Comparison of ENCODE assay signal across 13 cellular contexts in genomic region chr5:132486318-132487094, GRCh38. TPM values are rescaled to one million over a fixed set of nuclear protein-coding genes. Genes with fewer than 3 reads are reported as not detected.
A peak's percentile ranks its signal among the peaks of the same experiment; 100 is the strongest.
DNase-seq lines count a peak whose midpoint lies in the region; FAIRE-seq and TF ChIP-seq lines count a peak whose summit lies in the region.
"Had no signal": no experiment of that assay in that cellular context is flagged by ENCODE, and none has a peak within 500 bp of the region (broad histone marks: within the 10 kb centered on the region; RNA-seq: fewer than 3 reads in every experiment).

No MANE protein-coding gene starts in this region.

- H3K79me1 ChIP-seq in neuronal stem cell (ENCODE audit: low read depth, low read length), result no peaks in the 10 kb centered on the region

- DNase-seq in ascending aorta (ENCODE audit: low spot score in 2 of 2) (peak in 1 of 2 donors; percentile 39), neuronal stem cell (ENCODE audit: low spot score) (no peak), NCI-H1930 (lab: John Stamatoyannopoulos, UW) (no peak), NCI-H1105 (lab: John Stamatoyannopoulos, UW) (no peak), RCC 7860 (ENCODE audit: low spot score) (no peak), NCI-H345 (lab: John Stamatoyannopoulos, UW) (no peak)
- DNase-seq: COR-L47, dermis blood vessel endothelial cell had no signal

- no CpG with 5 or more reads among the region's 14 CpGs for WGBS in neuronal stem cell (ENCODE audit: extremely low coverage in 2 of 2, insufficient read length in 2 of 2, insufficient replicate concordance in 1 of 2), 2 donors

- peak overlapping the region in 9 of 11 experiments; percentile 7 to 98 (median 96); a peak in 12 of 22 replicates for H3K27ac ChIP-seq in BLaER1 treated with 17β-estradiol and CSF1 and Interleukin-3, amounts not matched to agents 10 nM and 100 nM
- H3K27ac ChIP-seq in ascending aorta, result peak overlapping the region; percentile 1 to 28
- H3K27ac ChIP-seq in neuronal stem cell (replicated peaks; ENCODE audit: low read length), result no peak overlapping the region

- peak overlapping the region; percentile 9 for H3K18ac ChIP-seq in neuronal stem cell (ENCODE audit: low read length)

- H2BK120ac ChIP-seq in neuronal stem cell (ENCODE audit: low read depth, low read length), result no peak overlapping the region

- intact Hi-C loops in ascending aorta (cut with DNase I), result no loop called here

- no peaks in the 10 kb centered on the region for H3F3A ChIP-seq in Loucy (ENCODE audit: low read depth)

- H3K4me2 ChIP-seq in BLaER1 treated with 17β-estradiol and CSF1 and Interleukin-3, amounts not matched to agents 10 nM and 100 nM, result peak overlapping the region in 9 of 11 experiments; percentile 87 to 99 (median 95); a peak in 17 of 22 replicates
- H3K4me2 ChIP-seq in Loucy (ENCODE audit: low read depth, low read length, poor library complexity, severe bottlenecking) (peak overlapping the region; percentile 98), neuronal stem cell (ENCODE audit: insufficient read depth, low read length, poor library complexity, severe bottlenecking) (no peak overlapping the region)

- peak overlapping the region in 6 of 10 experiments; percentile 86 to 100 (median 98); a peak in 11 of 20 replicates for H3K4me3 ChIP-seq in BLaER1 treated with 17β-estradiol and CSF1 and Interleukin-3, amounts not matched to agents 10 nM and 100 nM
- peak overlapping the region; percentile 96 for H3K4me3 ChIP-seq in Loucy (ENCODE audit: low read length, poor library complexity, severe bottlenecking)
- H3K4me3 ChIP-seq in ascending aorta, result no peak overlapping the region
- H3K4me3 ChIP-seq in neuronal stem cell (ENCODE audit: low read length in 2 of 2), result no peak overlapping the region

- no peak for FAIRE-seq in RCC 7860 (lab: Jason Lieb, UNC)

- TF ChIP-seq CTCF in Loucy (conservative IDR thresholded peaks at IDR 0.05; ENCODE audit: low read length) (no peak), ascending aorta (IDR thresholded peaks at IDR 0.05) (no peak)

- H3K9ac ChIP-seq in BLaER1 treated with 17β-estradiol and CSF1 and Interleukin-3, amounts not matched to agents 10 nM and 100 nM, result peak overlapping the region in 10 of 11 experiments; percentile 15 to 99 (median 97); a peak in 17 of 22 replicates
- peak overlapping the region; percentile 85 for H3K9ac ChIP-seq in Loucy (ENCODE audit: low read depth, low read length, poor library complexity, severe bottlenecking)
- H3K9ac ChIP-seq in neuronal stem cell (ENCODE audit: low read depth, low read length, poor library complexity), result no peak overlapping the region

- no peak overlapping the region for H3K23ac ChIP-seq in neuronal stem cell (ENCODE audit: low read depth, low read length, poor library complexity)

- H4K20me1 ChIP-seq in BLaER1 treated with 17β-estradiol and CSF1 and Interleukin-3, amounts not matched to agents 10 nM and 100 nM, result peaks cover 69 to 87% (median 83%) of the 10 kb centered on the region in 11 experiments
- H4K20me1 ChIP-seq in Loucy (ENCODE audit: insufficient read depth, low read length, poor library complexity, severe bottlenecking), result peaks cover 67% of the 10 kb centered on the region

- H2AK5ac ChIP-seq in neuronal stem cell (ENCODE audit: low read depth, low read length), result peak overlapping the region; percentile 33

- peaks cover 32 to 72% (median 66%) of the 10 kb centered on the region in 10 experiments for H3K4me1 ChIP-seq in BLaER1 treated with 17β-estradiol and CSF1 and Interleukin-3, amounts not matched to agents 10 nM and 100 nM
- H3K4me1 ChIP-seq in Loucy (ENCODE audit: insufficient read depth, low read length, poor library complexity, severe bottlenecking) (peaks cover 22% of the 10 kb centered on the region), ascending aorta (peaks cover 3 to 21% of the 10 kb centered on the region in 2 donors), neuronal stem cell (ENCODE audit: control insufficient read depth in 2 of 2, insufficient read depth in 1 of 2, low read depth in 1 of 2, low read length in 2 of 2) (peaks cover 8% of the 10 kb centered on the region in 2 donors)

- no peak overlapping the region for H2BK12ac ChIP-seq in neuronal stem cell (ENCODE audit: low read length)

- no peak overlapping the region for H2BK5ac ChIP-seq in neuronal stem cell (ENCODE audit: low read length)

- H3K36me3 ChIP-seq in BLaER1 treated with 17β-estradiol and CSF1 and Interleukin-3, amounts not matched to agents 10 nM and 100 nM, result peaks cover 64 to 86% (median 80%) of the 10 kb centered on the region in 11 experiments
- H3K36me3 ChIP-seq in Loucy (ENCODE audit: insufficient read depth, low read length) (peaks cover 62% of the 10 kb centered on the region; the same call in 1 of the 2 replicates), ascending aorta (peaks cover 40 to 55% of the 10 kb centered on the region in 2 donors), neuronal stem cell (replicated peaks in 1 of 2; ENCODE audit: control insufficient read depth in 2 of 2, insufficient read depth in 2 of 2, low read length in 2 of 2) (peaks cover 5 to 47% of the 10 kb centered on the region in 2 donors)

- peaks cover 82% of the 10 kb centered on the region for H3K79me2 ChIP-seq in Loucy (ENCODE audit: insufficient read depth, low read length)

- H3K9me2 ChIP-seq in Loucy (replicated peaks; ENCODE audit: low read depth, low read length), result no peaks in the 10 kb centered on the region

- no peaks in the 10 kb centered on the region; a peak in 1 of 22 replicates for H3K9me3 ChIP-seq in BLaER1 treated with 17β-estradiol and CSF1 and Interleukin-3, amounts not matched to agents 10 nM and 100 nM (replicated peaks in 1 of 11)
- H3K9me3 ChIP-seq in Loucy (ENCODE audit: insufficient read depth, low read depth, low read length) (no peaks in the 10 kb centered on the region), ascending aorta (no peaks in the 10 kb centered on the region), neuronal stem cell (replicated peaks in 1 of 2; ENCODE audit: control insufficient read depth in 2 of 2, insufficient read depth in 1 of 2, low read depth in 1 of 2, low read length in 2 of 2) (no peaks in the 10 kb centered on the region)

- no peaks in the 10 kb centered on the region for H3K27me3 ChIP-seq in BLaER1 treated with 17β-estradiol and CSF1 and Interleukin-3, amounts not matched to agents 10 nM and 100 nM
- no peaks in the 10 kb centered on the region for H3K27me3 ChIP-seq in Loucy (ENCODE audit: insufficient read depth, low read length, poor library complexity, severe bottlenecking)
- no peaks in the 10 kb centered on the region for H3K27me3 ChIP-seq in ascending aorta
- peaks cover 3 to 17% (median 4%) of the 10 kb centered on the region in 3 experiments for H3K27me3 ChIP-seq in neuronal stem cell (ENCODE audit: control insufficient read depth in 3 of 3, insufficient read depth in 3 of 3, low read depth in 1 of 3, low read length in 3 of 3)

- no peak overlapping the region for H2BK15ac ChIP-seq in neuronal stem cell (ENCODE audit: low read length)

- H2AFZ ChIP-seq in Loucy (ENCODE audit: low read length), result no peak overlapping the region
- no peak overlapping the region for H2AFZ ChIP-seq in neuronal stem cell (ENCODE audit: low read length)

- no peak overlapping the region for H4K8ac ChIP-seq in neuronal stem cell (ENCODE audit: low read depth, low read length)

- H3K4ac ChIP-seq in neuronal stem cell (ENCODE audit: low read length), result no peak overlapping the region

- H3K14ac ChIP-seq in neuronal stem cell (ENCODE audit: low read length), result no peak overlapping the region

- no peak overlapping the region for H4K91ac ChIP-seq in neuronal stem cell (ENCODE audit: low read depth, low read length, poor library complexity)

RNA-seq across cellular contexts. Expression of gene IRF1, which starts 4.1 kb away (rescaled TPM):
- total RNA-seq in ascending aorta, result 57.7 TPM
- 1.4 TPM for polyA plus RNA-seq in neuronal stem cell (2013, experiment 1 of 2)
- polyA plus RNA-seq in neuronal stem cell (2013, experiment 2 of 2), result 1.5 TPM

RNA-seq across cellular contexts. Expression of gene IL5, which starts 56.8 kb away (rescaled TPM):
- total RNA-seq in ascending aorta, result not detected
- polyA plus RNA-seq in neuronal stem cell (2013, experiment 1 of 2), result not detected
- polyA plus RNA-seq in neuronal stem cell (2013, experiment 2 of 2), result not detected
- total RNA-seq: dermis blood vessel endothelial cell, glomerular endothelial cell, SK-MEL-5, temporal lobe had no signal

Comparison
In these comparisons a context has a peak if more than half of its experiments do, and no peak if none do; other contexts are left out.
1. H3K4me3 ChIP-seq: peak in BLaER1 treated with 17β-estradiol and CSF1 and Interleukin-3, amounts not matched to agents 10 nM and 100 nM (6 of 10) and Loucy (single experiment); none in ascending aorta (0 of 2) and neuronal stem cell (0 of 2).